15 cellular contexts compared by ENCODE assay signal in genomic region chr10:28542728-28543127, GRCh38.
"Had no signal": no experiment of that assay in that cellular context is flagged by ENCODE, and none has a peak within 500 bp of the region (broad histone marks: within the 10 kb centered on the region; RNA-seq: fewer than 3 reads in every experiment).

No MANE protein-coding gene starts in this region.

- H3K27ac ChIP-seq: parathyroid adenoma, right lobe of liver, thoracic aorta, upper lobe of right lung had no signal

- H2AFZ ChIP-seq: parathyroid adenoma had no signal

- H3K27me3 ChIP-seq: right lobe of liver, upper lobe of right lung had no signal

- H3K9ac ChIP-seq: parathyroid adenoma had no signal

- ATAC-seq: effector memory CD8-positive, alpha-beta T cell; naive thymus-derived CD8-positive, alpha-beta T cell; right lobe of liver; upper lobe of right lung had no signal

- H3K9me3 ChIP-seq: right lobe of liver, thoracic aorta, upper lobe of right lung had no signal

- H3K4me3 ChIP-seq: right lobe of liver, thoracic aorta, upper lobe of right lung had no signal

- DNase-seq: activated CD4-positive, alpha-beta T cell treated with anti-CD3 and anti-CD28 coated beads, Interleukin-2, amount 10 ng/mL, durations not matched to agents 7 days and 5 days; activated naive CD4-positive, alpha-beta T cell treated with anti-CD3 and anti-CD28 coated beads, Interleukin-2, amount 50 U/mL, for 16 hours; dermis blood vessel endothelial cell; effector memory CD8-positive, alpha-beta T cell; left ventricle myocardium superior; mesenchymal stem cell; naive thymus-derived CD8-positive, alpha-beta T cell; right lobe of liver; small intestine; stimulated activated CD4-positive, alpha-beta T cell treated with anti-CD3 and anti-CD28 coated beads, Interleukin-15, amount 100 ng/mL, for 24 hours; stimulated activated CD4-positive, alpha-beta T cell treated with anti-CD3 and anti-CD28 coated beads, Interleukin-2, amount 100 ng/mL, for 48 hours; T-helper 9 cell; upper lobe of right lung had no signal
